ENCODE assay signal across 1 cellular context in the genomic region with DNA sequence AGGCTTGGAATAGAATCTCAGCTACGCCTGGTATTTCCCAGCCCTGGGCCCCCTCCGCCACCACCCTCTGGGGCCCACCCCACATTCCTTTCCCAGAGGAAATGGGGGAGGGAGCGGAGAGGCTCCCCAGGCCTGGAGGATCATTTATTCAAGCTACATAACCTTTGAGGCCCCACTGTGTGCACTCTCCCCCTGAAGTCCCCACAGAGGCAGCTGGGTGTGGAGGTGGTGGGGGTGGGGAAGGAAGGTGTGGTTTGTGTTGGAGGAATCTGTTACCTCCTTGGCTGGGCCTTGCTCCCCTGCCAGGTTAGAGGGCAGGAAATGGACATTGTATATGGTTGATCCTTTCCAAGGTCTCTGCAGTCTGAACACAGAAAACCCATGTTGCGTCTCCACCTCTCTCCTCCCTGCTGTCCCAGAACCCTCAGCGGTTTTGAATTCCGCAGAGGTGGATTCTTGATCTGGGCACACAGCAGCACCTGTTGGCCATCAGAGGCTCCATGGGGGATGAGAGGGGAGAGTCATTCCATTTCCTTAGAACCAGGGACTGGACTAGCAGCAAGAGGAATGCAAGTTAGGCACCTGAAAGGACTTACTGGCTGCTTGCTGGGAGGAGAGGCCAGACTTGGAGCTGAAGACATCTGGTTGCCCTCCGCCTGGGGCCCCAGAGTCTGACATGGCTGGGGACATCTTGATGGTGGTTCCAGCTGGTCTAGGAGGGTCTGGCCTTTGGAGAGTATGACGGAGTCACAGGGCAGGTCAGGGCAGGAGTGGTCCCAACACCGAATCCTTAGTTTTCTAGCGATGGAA.
A peak's percentile ranks its signal among the peaks of the same experiment; 100 is the strongest.
TF ChIP-seq lines count a peak whose summit lies in the region.

No MANE protein-coding gene starts in this region.

TF ChIP-seq in SK-N-SH, 30 proteins besides CTCF, POLR2A, EP300 and RAD21 (continued from another document):
- TF ChIP-seq, protein P1, sequence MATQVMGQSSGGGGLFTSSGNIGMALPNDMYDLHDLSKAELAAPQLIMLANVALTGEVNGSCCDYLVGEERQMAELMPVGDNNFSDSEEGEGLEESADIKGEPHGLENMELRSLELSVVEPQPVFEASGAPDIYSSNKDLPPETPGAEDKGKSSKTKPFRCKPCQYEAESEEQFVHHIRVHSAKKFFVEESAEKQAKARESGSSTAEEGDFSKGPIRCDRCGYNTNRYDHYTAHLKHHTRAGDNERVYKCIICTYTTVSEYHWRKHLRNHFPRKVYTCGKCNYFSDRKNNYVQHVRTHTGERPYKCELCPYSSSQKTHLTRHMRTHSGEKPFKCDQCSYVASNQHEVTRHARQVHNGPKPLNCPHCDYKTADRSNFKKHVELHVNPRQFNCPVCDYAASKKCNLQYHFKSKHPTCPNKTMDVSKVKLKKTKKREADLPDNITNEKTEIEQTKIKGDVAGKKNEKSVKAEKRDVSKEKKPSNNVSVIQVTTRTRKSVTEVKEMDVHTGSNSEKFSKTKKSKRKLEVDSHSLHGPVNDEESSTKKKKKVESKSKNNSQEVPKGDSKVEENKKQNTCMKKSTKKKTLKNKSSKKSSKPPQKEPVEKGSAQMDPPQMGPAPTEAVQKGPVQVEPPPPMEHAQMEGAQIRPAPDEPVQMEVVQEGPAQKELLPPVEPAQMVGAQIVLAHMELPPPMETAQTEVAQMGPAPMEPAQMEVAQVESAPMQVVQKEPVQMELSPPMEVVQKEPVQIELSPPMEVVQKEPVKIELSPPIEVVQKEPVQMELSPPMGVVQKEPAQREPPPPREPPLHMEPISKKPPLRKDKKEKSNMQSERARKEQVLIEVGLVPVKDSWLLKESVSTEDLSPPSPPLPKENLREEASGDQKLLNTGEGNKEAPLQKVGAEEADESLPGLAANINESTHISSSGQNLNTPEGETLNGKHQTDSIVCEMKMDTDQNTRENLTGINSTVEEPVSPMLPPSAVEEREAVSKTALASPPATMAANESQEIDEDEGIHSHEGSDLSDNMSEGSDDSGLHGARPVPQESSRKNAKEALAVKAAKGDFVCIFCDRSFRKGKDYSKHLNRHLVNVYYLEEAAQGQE (IDR thresholded peaks at IDR 0.05; ENCODE audit: low read depth, low read length): 0 out of 2 replicates have a peak, but pooled peaks have one; percentile 32
- no peak for TF ChIP-seq EZH2phosphoT487 (IDR thresholded peaks at IDR 0.05; ENCODE audit: borderline replicate concordance, low read depth)
- peak; percentile 19; the same call in 1 of the 2 replicates for TF ChIP-seq FOSL2 (IDR thresholded peaks at IDR 0.05; ENCODE audit: borderline replicate concordance, low read depth)
- TF ChIP-seq, protein P2, sequence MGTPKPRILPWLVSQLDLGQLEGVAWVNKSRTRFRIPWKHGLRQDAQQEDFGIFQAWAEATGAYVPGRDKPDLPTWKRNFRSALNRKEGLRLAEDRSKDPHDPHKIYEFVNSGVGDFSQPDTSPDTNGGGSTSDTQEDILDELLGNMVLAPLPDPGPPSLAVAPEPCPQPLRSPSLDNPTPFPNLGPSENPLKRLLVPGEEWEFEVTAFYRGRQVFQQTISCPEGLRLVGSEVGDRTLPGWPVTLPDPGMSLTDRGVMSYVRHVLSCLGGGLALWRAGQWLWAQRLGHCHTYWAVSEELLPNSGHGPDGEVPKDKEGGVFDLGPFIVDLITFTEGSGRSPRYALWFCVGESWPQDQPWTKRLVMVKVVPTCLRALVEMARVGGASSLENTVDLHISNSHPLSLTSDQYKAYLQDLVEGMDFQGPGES (IDR thresholded peaks at IDR 0.05; ENCODE audit: low read depth, low read length): no peak
- TF ChIP-seq, protein P3, sequence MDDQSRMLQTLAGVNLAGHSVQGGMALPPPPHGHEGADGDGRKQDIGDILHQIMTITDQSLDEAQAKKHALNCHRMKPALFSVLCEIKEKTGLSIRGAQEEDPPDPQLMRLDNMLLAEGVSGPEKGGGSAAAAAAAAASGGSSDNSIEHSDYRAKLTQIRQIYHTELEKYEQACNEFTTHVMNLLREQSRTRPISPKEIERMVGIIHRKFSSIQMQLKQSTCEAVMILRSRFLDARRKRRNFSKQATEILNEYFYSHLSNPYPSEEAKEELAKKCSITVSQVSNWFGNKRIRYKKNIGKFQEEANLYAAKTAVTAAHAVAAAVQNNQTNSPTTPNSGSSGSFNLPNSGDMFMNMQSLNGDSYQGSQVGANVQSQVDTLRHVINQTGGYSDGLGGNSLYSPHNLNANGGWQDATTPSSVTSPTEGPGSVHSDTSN (IDR thresholded peaks at IDR 0.05): peak; percentile 58
- peak; percentile 67 for TF ChIP-seq NFIC (IDR thresholded peaks at IDR 0.05; ENCODE audit: borderline replicate concordance)
- peak; percentile 79 for TF ChIP-seq TCF12 (IDR thresholded peaks at IDR 0.05)
- TF ChIP-seq, protein P4, sequence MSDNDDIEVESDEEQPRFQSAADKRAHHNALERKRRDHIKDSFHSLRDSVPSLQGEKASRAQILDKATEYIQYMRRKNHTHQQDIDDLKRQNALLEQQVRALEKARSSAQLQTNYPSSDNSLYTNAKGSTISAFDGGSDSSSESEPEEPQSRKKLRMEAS (IDR thresholded peaks at IDR 0.05; ENCODE audit: low read depth): peak; percentile 70; the same call in 1 of the 2 replicates
- no peak for TF ChIP-seq NRF1 (IDR thresholded peaks at IDR 0.05; ENCODE audit: low read depth, low read length)
- TF ChIP-seq, protein P5, sequence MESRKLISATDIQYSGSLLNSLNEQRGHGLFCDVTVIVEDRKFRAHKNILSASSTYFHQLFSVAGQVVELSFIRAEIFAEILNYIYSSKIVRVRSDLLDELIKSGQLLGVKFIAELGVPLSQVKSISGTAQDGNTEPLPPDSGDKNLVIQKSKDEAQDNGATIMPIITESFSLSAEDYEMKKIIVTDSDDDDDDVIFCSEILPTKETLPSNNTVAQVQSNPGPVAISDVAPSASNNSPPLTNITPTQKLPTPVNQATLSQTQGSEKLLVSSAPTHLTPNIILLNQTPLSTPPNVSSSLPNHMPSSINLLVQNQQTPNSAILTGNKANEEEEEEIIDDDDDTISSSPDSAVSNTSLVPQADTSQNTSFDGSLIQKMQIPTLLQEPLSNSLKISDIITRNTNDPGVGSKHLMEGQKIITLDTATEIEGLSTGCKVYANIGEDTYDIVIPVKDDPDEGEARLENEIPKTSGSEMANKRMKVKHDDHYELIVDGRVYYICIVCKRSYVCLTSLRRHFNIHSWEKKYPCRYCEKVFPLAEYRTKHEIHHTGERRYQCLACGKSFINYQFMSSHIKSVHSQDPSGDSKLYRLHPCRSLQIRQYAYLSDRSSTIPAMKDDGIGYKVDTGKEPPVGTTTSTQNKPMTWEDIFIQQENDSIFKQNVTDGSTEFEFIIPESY (IDR thresholded peaks at IDR 0.05; ENCODE audit: borderline replicate concordance, low read depth): 0 out of 2 replicates have a peak, but pooled peaks have one; percentile 12
